Comparison of ENCODE assay signal across 7 cellular contexts in genomic region chr5:116084231-116084630, GRCh38. TPM values are rescaled to one million over a fixed set of nuclear protein-coding genes. Genes with fewer than 3 reads are reported as not detected.
DNase-seq lines count a peak whose midpoint lies in the region; ATAC-seq and TF ChIP-seq lines count a peak whose summit lies in the region.

No MANE protein-coding gene starts in this region.

- H3K36me3 ChIP-seq in H7 (replicated peaks; ENCODE audit: control insufficient read depth, insufficient read depth, low read length), result no peaks in the 10 kb centered on the region
- H3K36me3 ChIP-seq in Karpas-422 (ENCODE audit: insufficient read depth, low read length), result peaks cover 10% of the 10 kb centered on the region; the same call in 1 of the 2 replicates
- H3K36me3 ChIP-seq in neuron (ENCODE audit: insufficient read depth, low read length), result no peaks in the 10 kb centered on the region

- peak; percentile 63 for DNase-seq in GM13977 (ENCODE audit: low spot score)
- peak; percentile 49 for DNase-seq in H7
- peak; percentile 83 for DNase-seq in Karpas-422
- DNase-seq in activated CD8-positive, alpha-beta T cell treated with anti-CD3 and anti-CD28 coated beads for 36 hours, result peak; percentile 51
- DNase-seq in fibroblast of pulmonary artery (ENCODE audit: low read depth), result peak; percentile 38
- no peak for DNase-seq in EL

- peak; percentile 60 for ATAC-seq in activated CD8-positive, alpha-beta T cell treated with anti-CD3 and anti-CD28 coated beads for 36 hours

- peaks cover 49% of the 10 kb centered on the region for H3K4me1 Mint-ChIP-seq in activated CD8-positive, alpha-beta T cell treated with anti-CD3 and anti-CD28 coated beads for 36 hours (ENCODE audit: low read depth)

- H3K9me3 Mint-ChIP-seq in activated CD8-positive, alpha-beta T cell treated with anti-CD3 and anti-CD28 coated beads for 36 hours, result peaks cover 1% of the 10 kb centered on the region

- peaks cover 47% of the 10 kb centered on the region for H3K79me2 ChIP-seq in Karpas-422 (ENCODE audit: low read length)

- peak overlapping the region; percentile 89 for H3K4me3 Mint-ChIP-seq in activated CD8-positive, alpha-beta T cell treated with anti-CD3 and anti-CD28 coated beads for 36 hours

- H3K27me3 ChIP-seq in H7 (ENCODE audit: control insufficient read depth, insufficient read depth, low read length) (no peaks in the 10 kb centered on the region), Karpas-422 (ENCODE audit: low read length) (no peaks in the 10 kb centered on the region), neuron (ENCODE audit: insufficient read depth, low read length) (no peaks in the 10 kb centered on the region)

- no peaks in the 10 kb centered on the region for H4K20me1 ChIP-seq in Karpas-422 (ENCODE audit: insufficient read depth, low read depth, low read length)

- no peaks in the 10 kb centered on the region for H3K9me2 ChIP-seq in Karpas-422 (replicated peaks; ENCODE audit: insufficient read depth, low read length)

- H3K27ac Mint-ChIP-seq in activated CD8-positive, alpha-beta T cell treated with anti-CD3 and anti-CD28 coated beads for 36 hours, result peak overlapping the region; percentile 95

- TF ChIP-seq CTCF in GM13977 (IDR thresholded peaks at IDR 0.05; ENCODE audit: extremely low read depth, insufficient read depth, missing control alignments) (no peak), fibroblast of pulmonary artery (IDR thresholded peaks at IDR 0.05; ENCODE audit: low read length, missing control alignments) (no peak)
- TF ChIP-seq CTCF in activated CD8-positive, alpha-beta T cell treated with anti-CD3 and anti-CD28 coated beads for 36 hours (IDR thresholded peaks at IDR 0.05), result no peak

- peaks cover 29% of the 10 kb centered on the region for H3K36me3 Mint-ChIP-seq in activated CD8-positive, alpha-beta T cell treated with anti-CD3 and anti-CD28 coated beads for 36 hours (ENCODE audit: low read depth)

- intact Hi-C loops in activated CD8-positive, alpha-beta T cell treated with anti-CD3 and anti-CD28 coated beads for 36 hours (cut with micrococcal nuclease), result no loop called here

- CTCF ChIA-PET in activated CD8-positive, alpha-beta T cell treated with anti-CD3 and anti-CD28 coated beads for 36 hours (lab: Charles Lee), result no interaction called here

- H3K4me3 ChIP-seq in H7 (ENCODE audit: insufficient read depth, low read depth, low read length) (peak overlapping the region; percentile 87), Karpas-422 (ENCODE audit: low read length) (peak overlapping the region; percentile 75), fibroblast of pulmonary artery (replicated peaks; ENCODE audit: low read depth, low read length) (peak overlapping the region; percentile 91), neuron (ENCODE audit: low read length) (peak overlapping the region; percentile 56)

- H3K4me1 ChIP-seq in Karpas-422 (ENCODE audit: low read length) (peaks cover 34% of the 10 kb centered on the region), neuron (ENCODE audit: insufficient read depth, low read length) (peaks cover 15% of the 10 kb centered on the region)

- H2AFZ ChIP-seq in Karpas-422 (ENCODE audit: low read length) (no peak overlapping the region), neuron (ENCODE audit: low read depth, low read length) (no peak overlapping the region)

- in situ Hi-C loops in GM13977 (cut with MboI; ENCODE audit: low pct_unique_long_range_greater_than_20kb, low sequenced_read_pairs, unreplicated experiment), result no loop called here

- H3K27me3 Mint-ChIP-seq in activated CD8-positive, alpha-beta T cell treated with anti-CD3 and anti-CD28 coated beads for 36 hours, result no peaks in the 10 kb centered on the region

- H3K9me3 ChIP-seq in Karpas-422 (ENCODE audit: low read length) (no peaks in the 10 kb centered on the region), neuron (ENCODE audit: low read length) (no peaks in the 10 kb centered on the region)

- POLR2A ChIA-PET in activated CD8-positive, alpha-beta T cell treated with anti-CD3 and anti-CD28 coated beads for 36 hours (lab: Charles Lee), result interaction anchor here (1.0 to 2.9 kb wide), 3 partner anchors 8 to 448 kb away, joined by 4 to 17 read pairs (median 4); no protein-coding TSS in a partner anchor

- H3K9ac ChIP-seq in Karpas-422 (ENCODE audit: low read length), result peak overlapping the region; percentile 75

- peak overlapping the region; percentile 67 for H3K27ac ChIP-seq in Karpas-422 (ENCODE audit: low read length)

- H3K4me2 ChIP-seq in Karpas-422 (ENCODE audit: low read depth, low read length, poor library complexity, severe bottlenecking), result peak overlapping the region; percentile 94

RNA-seq across cellular contexts. Expression of gene COMMD10, which starts 0.6 kb away (rescaled TPM):
- total RNA-seq in H7 (2014; rRNA removed; shearing (Covaris generic)), result 47.3 and 59.2 TPM in 2 replicates
- 30.2 and 80.6 TPM in 2 replicates for total RNA-seq in Karpas-422 (2014; rRNA removed; shearing (Covaris generic); ENCODE audit: low replicate concordance)
- 10 to 100 TPM; 16.7 to 20.8 TPM for total RNA-seq in activated CD8-positive, alpha-beta T cell treated with anti-CD3 and anti-CD28 coated beads for 36 hours

RNA-seq across cellular contexts. Expression of gene ARL14EPL, which starts 52.0 kb away (rescaled TPM):
- total RNA-seq in H7 (2014; rRNA removed; shearing (Covaris generic)), result not detected in 2 replicates
- total RNA-seq in Karpas-422 (2014; rRNA removed; shearing (Covaris generic); ENCODE audit: low replicate concordance), result not detected in 2 replicates
- not detected for total RNA-seq in activated CD8-positive, alpha-beta T cell treated with anti-CD3 and anti-CD28 coated beads for 36 hours
